In genomic region chr15:80605591-80606150, GRCh38 we compare ENCODE assay signal across 30 cellular contexts.
"Had no signal": no experiment of that assay in that cellular context is flagged by ENCODE, and none has a peak within 500 bp of the region (broad histone marks: within the 10 kb centered on the region; RNA-seq: fewer than 3 reads in every experiment).

No MANE protein-coding gene starts in this region.

- DNase-seq: activated CD4-positive, alpha-beta T cell treated with anti-CD3 and anti-CD28 coated beads for 36 hours; activated CD4-positive, alpha-beta T cell treated with anti-CD3 and anti-CD28 coated beads, Interleukin-2, amount 10 ng/mL, durations not matched to agents 7 days and 5 days; activated CD4-positive, alpha-beta T cell treated with anti-CD3 and anti-CD28 coated beads, Interleukin-2, amount 50 U/mL, for 48 hours; activated CD8-positive, alpha-beta T cell treated with anti-CD3 and anti-CD28 coated beads, Interleukin-2, amount 10 ng/mL, durations not matched to agents 7 days and 5 days; activated gamma-delta T cell; activated naive CD4-positive, alpha-beta T cell treated with Interleukin-2 at 50 U/mL for 16 hours; activated naive CD8-positive, alpha-beta T cell treated with anti-CD3 and anti-CD28 coated beads, Interleukin-2, amount 10 ng/mL, durations not matched to agents 7 days and 5 days; activated T-cell treated with anti-CD3 and anti-CD28 coated beads, Interleukin-2, amount 50 U/mL, for 24 hours; KG1; MM.1S; MV-4-11; NCI-H1092; NCI-H146; NCI-H187; NCI-H2029 treated with DMSO at 0.1 percent for 48 hours; NCI-H2107; NCI-H2171; NCI-H510A; NCI-H526; NCI-H748 treated with DMSO at 0.1 percent for 48 hours; NK-92 treated with Interleukin-12 subunit alpha and Interleukin-12 subunit beta, amount 100 ng/mL, for 24 hours; PC-3; Peyer's patch; RPMI8226; SHP77 treated with DMSO at 0.1 percent for 48 hours; SK-N-SH had no signal

- FAIRE-seq: bronchial epithelial cell had no signal

- H3K4me1 ChIP-seq: Peyer's patch, SJSA1 had no signal

- ATAC-seq: activated CD4-positive, alpha-beta T cell treated with anti-CD3 and anti-CD28 coated beads for 36 hours; activated CD4-positive, CD25-positive, alpha-beta regulatory T cell treated with anti-CD3 and anti-CD28 coated beads, Interleukin-2, amount 50 U/mL, for 24 hours; activated CD8-positive, alpha-beta T cell treated with anti-CD3 and anti-CD28 coated beads, Interleukin-2, amount 10 ng/mL, durations not matched to agents 7 days and 5 days; PC-3; WTC11 had no signal

- H3K27me3 ChIP-seq: Peyer's patch, SJSA1 had no signal

- H3K4me2 ChIP-seq: SK-N-SH had no signal

- H3K36me3 ChIP-seq: Peyer's patch, SJSA1 had no signal

- H3K27ac ChIP-seq: Peyer's patch, SJSA1 had no signal

- H3K9ac ChIP-seq: SK-N-SH had no signal

- H3K4me3 ChIP-seq: Peyer's patch, SJSA1 had no signal

- H3K9me3 ChIP-seq: Peyer's patch, SJSA1, SK-N-SH had no signal
